8 cellular contexts compared by ENCODE assay signal in genomic region chr17:38798614-38799500, GRCh38. TPM values are rescaled to one million over a fixed set of nuclear protein-coding genes. Genes with fewer than 3 reads are reported as not detected.
DNase-seq lines count a peak whose midpoint lies in the region; ATAC-seq and TF ChIP-seq lines count a peak whose summit lies in the region.

No MANE protein-coding gene starts in this region.

- H3K4me1 ChIP-seq in parathyroid adenoma (peaks cover 8% of the 10 kb centered on the region), upper lobe of right lung (peaks cover 20% of the 10 kb centered on the region)

- peak overlapping the region; percentile 93 for H3K27ac Mint-ChIP-seq in activated naive CD4-positive, alpha-beta T cell treated with anti-CD3 and anti-CD28 coated beads, Interleukin-2, amount 50 U/mL, for 24 hours

- peak overlapping the region; percentile 93 for H3K4me3 Mint-ChIP-seq in activated naive CD4-positive, alpha-beta T cell treated with anti-CD3 and anti-CD28 coated beads, Interleukin-2, amount 50 U/mL, for 24 hours

- no peaks in the 10 kb centered on the region for H3K36me3 ChIP-seq in parathyroid adenoma (ENCODE audit: control insufficient read depth, insufficient read depth, low read length)
- peaks cover 30% of the 10 kb centered on the region for H3K36me3 ChIP-seq in upper lobe of right lung

- DNase-seq in AG09309 (ENCODE audit: low read depth) (no peak), RPMI7951 (ENCODE audit: low read depth) (peak; percentile 62), Right ventricle myocardium superior (no peak), upper lobe of right lung (no peak)

- peak overlapping the region; percentile 50 for H3K4me3 ChIP-seq in AG09309 (ENCODE audit: control insufficient read depth, low read depth, low read length)
- peak overlapping the region; percentile 78 for H3K4me3 ChIP-seq in parathyroid adenoma (ENCODE audit: low read depth, low read length)
- H3K4me3 ChIP-seq in upper lobe of right lung: peak overlapping the region; percentile 62

- H3K9me3 ChIP-seq in parathyroid adenoma (ENCODE audit: control insufficient read depth, low read length) (no peaks in the 10 kb centered on the region), upper lobe of right lung (no peaks in the 10 kb centered on the region)

- peak overlapping the region; percentile 41 for H3K9ac ChIP-seq in parathyroid adenoma

- peak overlapping the region; percentile 94 for H2AFZ ChIP-seq in parathyroid adenoma

- TF ChIP-seq CTCF in AG09309 (IDR thresholded peaks at IDR 0.05; ENCODE audit: control insufficient read depth, insufficient read depth, low read depth, low read length, missing control alignments) (no peak), parathyroid adenoma (IDR thresholded peaks at IDR 0.05) (peak; percentile 4), upper lobe of right lung (IDR thresholded peaks at IDR 0.05) (no peak)

- H3K27ac ChIP-seq in parathyroid adenoma: peak overlapping the region; percentile 74
- H3K27ac ChIP-seq in upper lobe of right lung: peak overlapping the region; percentile 99

- H3K9me3 Mint-ChIP-seq in activated naive CD4-positive, alpha-beta T cell treated with anti-CD3 and anti-CD28 coated beads, Interleukin-2, amount 50 U/mL, for 24 hours: no peaks in the 10 kb centered on the region

- H3K27me3 ChIP-seq in parathyroid adenoma (ENCODE audit: control insufficient read depth, insufficient read depth, low read length): no peaks in the 10 kb centered on the region
- no peaks in the 10 kb centered on the region for H3K27me3 ChIP-seq in upper lobe of right lung

- intact Hi-C loops in Right ventricle myocardium superior (cut with DNase I) (loop anchor here (5.0 kb wide), 1 partner anchor 47 kb away; the partner anchor contains the start of gene PSMB3), upper lobe of right lung (cut with DNase I) (no loop called here)

- peaks cover 52% of the 10 kb centered on the region for H3K4me1 Mint-ChIP-seq in activated naive CD4-positive, alpha-beta T cell treated with anti-CD3 and anti-CD28 coated beads, Interleukin-2, amount 50 U/mL, for 24 hours

- H3K79me2 ChIP-seq in parathyroid adenoma: peaks cover 21% of the 10 kb centered on the region

- H3K36me3 Mint-ChIP-seq in activated naive CD4-positive, alpha-beta T cell treated with anti-CD3 and anti-CD28 coated beads, Interleukin-2, amount 50 U/mL, for 24 hours: peaks cover 9% of the 10 kb centered on the region

- no peaks in the 10 kb centered on the region for H3K27me3 Mint-ChIP-seq in activated naive CD4-positive, alpha-beta T cell treated with anti-CD3 and anti-CD28 coated beads, Interleukin-2, amount 50 U/mL, for 24 hours

- ATAC-seq in GM18873 (IDR thresholded peaks at IDR 0.05; ENCODE audit: low FRiP score, unreplicated experiment) (peak; percentile 2), HG03159 (IDR thresholded peaks at IDR 0.05; ENCODE audit: unreplicated experiment) (peak; percentile 32), Right ventricle myocardium superior (ENCODE audit: poor library complexity) (peak; percentile 40), upper lobe of right lung (peak; percentile 29)

- peak overlapping the region; percentile 91 for H3K4me2 ChIP-seq in parathyroid adenoma (ENCODE audit: low read length)

RNA-seq across cellular contexts. Expression of gene PIP4K2B, which starts 0.5 kb away (rescaled TPM):
- 28.8 and 29.6 TPM in 2 replicates for total RNA-seq in RPMI7951 (2014; rRNA removed; shearing (Covaris generic))
- total RNA-seq in Right ventricle myocardium superior: 41.9 TPM
- 50.5 TPM for total RNA-seq in upper lobe of right lung

RNA-seq across cellular contexts. Expression of gene CWC25, which starts 26.3 kb away (rescaled TPM):
- total RNA-seq in RPMI7951 (2014; rRNA removed; shearing (Covaris generic)): 7.2 and 7.6 TPM in 2 replicates
- total RNA-seq in Right ventricle myocardium superior (7.6 TPM), upper lobe of right lung (22.2 TPM)

RNA-seq across cellular contexts. Expression of gene PSMB3, which starts 46.3 kb away (rescaled TPM):
- 468 and 479 TPM in 2 replicates for total RNA-seq in RPMI7951 (2014; rRNA removed; shearing (Covaris generic))
- total RNA-seq in Right ventricle myocardium superior: 154 TPM
- 127 TPM for total RNA-seq in upper lobe of right lung

RNA-seq across cellular contexts. Expression of gene PCGF2, which starts 50.7 kb away (rescaled TPM):
- total RNA-seq in RPMI7951 (2014; rRNA removed; shearing (Covaris generic)): 3.8 and 7.6 TPM in 2 replicates
- total RNA-seq in Right ventricle myocardium superior (22.2 TPM), upper lobe of right lung (59.1 TPM)

RNA-seq across cellular contexts. Expression of gene RPL23, which starts 54.7 kb away (rescaled TPM):
- 1,124 and 1,333 TPM in 2 replicates for total RNA-seq in RPMI7951 (2014; rRNA removed; shearing (Covaris generic))
- total RNA-seq in Right ventricle myocardium superior (767 TPM), upper lobe of right lung (1,142 TPM)
